22 cellular contexts compared by ENCODE assay signal in genomic region chr17:74404802-74405201, GRCh38. TPM values are rescaled to one million over a fixed set of nuclear protein-coding genes. Genes with fewer than 3 reads are reported as not detected.
"Had no signal": no experiment of that assay in that cellular context is flagged by ENCODE, and none has a peak within 500 bp of the region (broad histone marks: within the 10 kb centered on the region; RNA-seq: fewer than 3 reads in every experiment).

No MANE protein-coding gene starts in this region.

- H3K36me3 ChIP-seq: heart left ventricle, left ventricle myocardium inferior, neutrophil, pancreas, upper lobe of left lung had no signal

- H3K4me3 ChIP-seq: heart left ventricle, left ventricle myocardium inferior, pancreas, smooth muscle cell, upper lobe of left lung had no signal

- H3K27me3 ChIP-seq: heart left ventricle, pancreas, upper lobe of left lung had no signal

- H3K9me3 ChIP-seq: heart left ventricle, left ventricle myocardium inferior, neutrophil, pancreas, upper lobe of left lung had no signal

- H3K4me2 ChIP-seq: smooth muscle cell had no signal

- FAIRE-seq: frontal cortex, pancreas had no signal

- DNase-seq: activated B cell treated with CpG ODN at 0.5 μM for 24 hours; activated CD4-positive, alpha-beta memory T cell treated with anti-CD3 and anti-CD28 coated beads for 36 hours; activated CD4-positive, alpha-beta T cell treated with anti-CD3 and anti-CD28 coated beads for 4 hours; activated CD8-positive, alpha-beta memory T cell treated with anti-CD3 and anti-CD28 coated beads, Interleukin-2, amount 10 ng/mL, durations not matched to agents 7 days and 5 days; effector CD4-positive, alpha-beta T cell; heart left ventricle; kidney glomerular epithelial cell; left ventricle myocardium inferior; naive thymus-derived CD4-positive, alpha-beta T cell; pancreas; stimulated activated CD4-positive, alpha-beta T cell treated with anti-CD3 and anti-CD28 coated beads, Interleukin-4, amount 100 ng/mL, for 1 hour; stimulated activated naive CD8-positive, alpha-beta T cell treated with anti-CD3 and anti-CD28 coated beads, Interleukin-15, amount 100 ng/mL, for 72 hours; upper lobe of left lung had no signal

- H3K27ac ChIP-seq: heart left ventricle, left ventricle myocardium inferior, neutrophil, pancreas, upper lobe of left lung had no signal

- ATAC-seq: activated CD8-positive, alpha-beta memory T cell treated with anti-CD3 and anti-CD28 coated beads, Interleukin-2, amount 10 ng/mL, durations not matched to agents 7 days and 5 days; heart left ventricle; naive thymus-derived CD4-positive, alpha-beta T cell; pancreas; sciatic nerve; stimulated activated naive CD8-positive, alpha-beta T cell treated with anti-CD3 and anti-CD28 coated beads, Interleukin-15, amount 100 ng/mL, for 72 hours had no signal

- H3K4me1 ChIP-seq: left ventricle myocardium inferior, pancreas had no signal

RNA-seq across cellular contexts. Expression of gene GPRC5C, which starts 27.1 kb away (rescaled TPM):
- total RNA-seq: activated CD8-positive, alpha-beta memory T cell treated with anti-CD3 and anti-CD28 coated beads, Interleukin-2, amount 10 ng/mL, durations not matched to agents 7 days and 5 days; pulmonary artery endothelial cell had no signal
- polyA plus RNA-seq: naive thymus-derived CD4-positive, alpha-beta T cell had no signal

RNA-seq across cellular contexts. Expression of gene GPR142, which starts 37.5 kb away (rescaled TPM):
- total RNA-seq: activated B cell treated with CpG ODN at 0.5 μM for 24 hours; activated CD4-positive, alpha-beta memory T cell treated with anti-CD3 and anti-CD28 coated beads for 36 hours; activated CD8-positive, alpha-beta memory T cell treated with anti-CD3 and anti-CD28 coated beads, Interleukin-2, amount 10 ng/mL, durations not matched to agents 7 days and 5 days; cerebellum; frontal cortex; heart left ventricle; left ventricle myocardium inferior; naive thymus-derived CD4-positive, alpha-beta T cell; pulmonary artery endothelial cell; smooth muscle cell; temporal lobe had no signal
- polyA plus RNA-seq: heart left ventricle; naive thymus-derived CD4-positive, alpha-beta T cell; smooth muscle cell had no signal

RNA-seq across cellular contexts. Expression of gene BTBD17, which starts 43.1 kb away (rescaled TPM):
- total RNA-seq: activated B cell treated with CpG ODN at 0.5 μM for 24 hours; activated CD4-positive, alpha-beta memory T cell treated with anti-CD3 and anti-CD28 coated beads for 36 hours; activated CD8-positive, alpha-beta memory T cell treated with anti-CD3 and anti-CD28 coated beads, Interleukin-2, amount 10 ng/mL, durations not matched to agents 7 days and 5 days; heart left ventricle; left ventricle myocardium inferior; mucosa of gallbladder; naive thymus-derived CD4-positive, alpha-beta T cell; pulmonary artery endothelial cell; sciatic nerve; smooth muscle cell had no signal
- polyA plus RNA-seq: esophagus; heart left ventricle; naive thymus-derived CD4-positive, alpha-beta T cell; smooth muscle cell had no signal
